8 cellular contexts compared by ENCODE assay signal in the genomic region with DNA sequence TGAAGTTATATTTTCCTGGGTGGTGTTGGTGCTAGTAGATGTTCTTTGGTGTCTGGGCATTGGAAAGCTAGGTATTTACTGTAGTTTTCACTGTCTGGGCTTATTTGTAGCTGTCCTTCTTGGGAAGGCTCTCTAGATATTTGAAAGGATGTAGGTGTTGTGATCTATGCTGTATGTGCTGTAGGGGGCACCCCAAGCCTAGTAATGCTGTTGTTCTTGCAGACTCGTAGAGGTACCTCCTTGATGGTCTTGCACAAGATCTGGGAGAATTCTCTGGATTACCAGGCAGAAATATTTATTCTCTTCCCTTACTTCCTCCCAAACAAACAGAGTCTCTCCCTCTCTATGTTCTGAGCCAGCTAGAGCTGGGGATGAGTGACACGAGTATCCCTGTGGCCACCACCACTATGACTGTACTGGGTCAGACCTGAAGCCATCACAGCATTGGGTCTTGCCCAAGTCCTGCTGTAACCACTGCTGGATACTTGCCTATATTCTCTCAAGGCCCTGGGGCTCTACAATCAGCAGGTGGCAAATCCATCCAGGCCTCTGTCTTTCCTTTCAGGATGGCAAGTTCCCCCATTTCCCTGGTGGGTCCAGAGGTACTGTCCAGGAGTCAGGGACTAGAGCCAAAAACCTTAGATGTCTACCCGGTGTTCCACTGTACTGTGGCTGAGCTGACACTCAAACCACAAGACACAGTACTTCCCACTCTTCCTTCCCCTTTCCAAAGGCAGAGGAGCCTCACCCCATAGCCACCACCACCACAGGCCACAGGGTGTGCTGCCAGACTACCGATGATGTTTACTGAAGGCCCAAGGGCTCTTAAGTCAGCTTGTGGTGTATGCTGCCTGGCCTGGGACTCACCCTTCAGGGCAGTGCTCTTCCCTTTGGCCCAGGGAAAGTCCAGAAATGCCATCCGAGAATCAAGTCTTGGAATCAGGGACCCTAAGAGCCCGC.
A peak's percentile ranks its signal among the peaks of the same experiment; 100 is the strongest.
DNase-seq lines count a peak whose midpoint lies in the region; ATAC-seq and TF ChIP-seq lines count a peak whose summit lies in the region.

No MANE protein-coding gene starts in this region.

- H3K27me3 Mint-ChIP-seq in WTC11 (ENCODE audit: low read depth), result no peaks in the 10 kb centered on the region
- H3K27me3 Mint-ChIP-seq in progenitor cell of endocrine pancreas, result no peaks in the 10 kb centered on the region

- peak; percentile 98 for ATAC-seq in WTC11
- ATAC-seq in GM18870 (IDR thresholded peaks at IDR 0.05; ENCODE audit: unreplicated experiment), result no peak

- CTCF ChIA-PET in WTC11 (lab: Charles Lee), result interaction anchor here (0.6 to 2.1 kb wide), 9 partner anchors 10 to 782 kb away, joined by 3 to 11 read pairs (median 3); no protein-coding TSS in a partner anchor

- no peaks in the 10 kb centered on the region for H3K27me3 ChIP-seq in MG63

- H3K9me3 Mint-ChIP-seq in WTC11, result peaks cover 20% of the 10 kb centered on the region
- H3K9me3 Mint-ChIP-seq in progenitor cell of endocrine pancreas (ENCODE audit: low read depth), result peaks cover 4% of the 10 kb centered on the region

- POLR2A ChIA-PET in WTC11 (lab: Charles Lee), result no interaction called here

- DNase-seq in EL (peak; percentile 85), MG63 (peak; percentile 51), WTC11 (ENCODE audit: low spot score) (peak; percentile 72), erythroblast (lab: John Stamatoyannopoulos, UW) (peak; percentile 1 to 20), progenitor cell of endocrine pancreas (ENCODE audit: low spot score, unreplicated experiment) (peak; percentile 30), NCI-H2227 treated with DMSO at 0.1 percent for 48 hours (lab: John Stamatoyannopoulos, UW) (no peak), NCI-H1092 (lab: John Stamatoyannopoulos, UW) (no peak)

- TF ChIP-seq POLR2A in erythroblast (IDR thresholded peaks at IDR 0.05; ENCODE audit: low read length), result no peak

- H3K36me3 ChIP-seq in MG63, result no peaks in the 10 kb centered on the region

- H3K4me1 Mint-ChIP-seq in WTC11 (no peaks in the 10 kb centered on the region), progenitor cell of endocrine pancreas (ENCODE audit: low read depth) (no peaks in the 10 kb centered on the region)

- H3K27ac Mint-ChIP-seq in WTC11 (no peak overlapping the region), progenitor cell of endocrine pancreas (no peak overlapping the region)

- H3K4me3 ChIP-seq in MG63, result no peak overlapping the region

- TF ChIP-seq CTCF in WTC11 (IDR thresholded peaks at IDR 0.05) (peak; percentile 42; the same call in 1 of the 2 replicates), progenitor cell of endocrine pancreas (IDR thresholded peaks at IDR 0.05; ENCODE audit: unreplicated experiment) (peak; percentile 72)

- H3K4me3 Mint-ChIP-seq in WTC11 (no peak overlapping the region), progenitor cell of endocrine pancreas (ENCODE audit: low read depth) (no peak overlapping the region)

- H3K9me3 ChIP-seq in MG63, result no peaks in the 10 kb centered on the region

- H3K36me3 Mint-ChIP-seq in WTC11, result peaks cover 4% of the 10 kb centered on the region; the same call in 1 of the 2 replicates
- H3K36me3 Mint-ChIP-seq in progenitor cell of endocrine pancreas (ENCODE audit: insufficient read depth), result no peaks in the 10 kb centered on the region

TF ChIP-seq in WTC11, 78 proteins besides CTCF, POLR2A, EP300 and RAD21:
- TF ChIP-seq NR1H2 (CRISPR knock-in tag; IDR thresholded peaks at IDR 0.05), result no peak
- TF ChIP-seq SMAD3 (CRISPR knock-in tag; IDR thresholded peaks at IDR 0.05; ENCODE audit: borderline replicate concordance), result no peak
- TF ChIP-seq, protein P1, sequence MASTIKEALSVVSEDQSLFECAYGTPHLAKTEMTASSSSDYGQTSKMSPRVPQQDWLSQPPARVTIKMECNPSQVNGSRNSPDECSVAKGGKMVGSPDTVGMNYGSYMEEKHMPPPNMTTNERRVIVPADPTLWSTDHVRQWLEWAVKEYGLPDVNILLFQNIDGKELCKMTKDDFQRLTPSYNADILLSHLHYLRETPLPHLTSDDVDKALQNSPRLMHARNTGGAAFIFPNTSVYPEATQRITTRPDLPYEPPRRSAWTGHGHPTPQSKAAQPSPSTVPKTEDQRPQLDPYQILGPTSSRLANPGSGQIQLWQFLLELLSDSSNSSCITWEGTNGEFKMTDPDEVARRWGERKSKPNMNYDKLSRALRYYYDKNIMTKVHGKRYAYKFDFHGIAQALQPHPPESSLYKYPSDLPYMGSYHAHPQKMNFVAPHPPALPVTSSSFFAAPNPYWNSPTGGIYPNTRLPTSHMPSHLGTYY (CRISPR knock-in tag; IDR thresholded peaks at IDR 0.05), result no peak
- no peak for TF ChIP-seq JAZF1 (CRISPR knock-in tag; IDR thresholded peaks at IDR 0.05)

Comparison
In these comparisons a context has a peak if more than half of its experiments do, and no peak if none do; other contexts are left out.
1. DNase-seq: peak in EL (single experiment), MG63 (single experiment), WTC11 (single experiment), erythroblast (2 of 2) and progenitor cell of endocrine pancreas (single experiment); none in NCI-H2227 treated with DMSO at 0.1 percent for 48 hours (single experiment) and NCI-H1092 (single experiment).